8 cellular contexts compared by ENCODE assay signal in genomic region chrX:68183612-68184214, GRCh38.
DNase-seq lines count a peak whose midpoint lies in the region; ATAC-seq and TF ChIP-seq lines count a peak whose summit lies in the region.

No MANE protein-coding gene starts in this region.

- no peaks in the 10 kb centered on the region for H3K27me3 ChIP-seq in AG04450 (ENCODE audit: control insufficient read depth, insufficient read depth, low read length)
- no peaks in the 10 kb centered on the region for H3K27me3 ChIP-seq in Panc1 (ENCODE audit: control insufficient read depth, insufficient read depth, low read length)

- H3K36me3 ChIP-seq in Panc1 (ENCODE audit: control insufficient read depth, insufficient read depth, low read length), result no peaks in the 10 kb centered on the region; the same call in 1 of the 2 replicates

- no peak for DNase-seq in AG04450 (ENCODE audit: low read depth, low spot score)
- DNase-seq in Panc1 (ENCODE audit: low read depth, low spot score), result no peak
- peak; percentile 43 for DNase-seq in fibroblast of the aortic adventitia (ENCODE audit: low read depth)
- no peak for DNase-seq in activated CD4-positive, alpha-beta T cell treated with anti-CD3 and anti-CD28 coated beads for 48 hours
- no peak for DNase-seq in activated CD8-positive, alpha-beta memory T cell treated with anti-CD3 and anti-CD28 coated beads, Interleukin-2, amount 50 U/mL, for 48 hours
- DNase-seq in NCI-H146 treated with DMSO at 0.1 percent for 48 hours (lab: John Stamatoyannopoulos, UW; ENCODE audit: unreplicated experiment), result no peak

- intact Hi-C loops in Panc1 (cut with micrococcal nuclease; ENCODE audit: unreplicated experiment), result no loop called here

- CTCF ChIA-PET in AG04450 (lab: Charles Lee), result interaction anchor here (0.5 to 4.6 kb wide), 13 partner anchors 10 to 459 kb away, joined by 3 to 27 read pairs (median 3); no protein-coding TSS in a partner anchor
- CTCF ChIA-PET in Panc1 (lab: Charles Lee), result no interaction called here

- no peaks in the 10 kb centered on the region for H3K4me1 ChIP-seq in Panc1 (ENCODE audit: control insufficient read depth, insufficient read depth, low read length)

- BruUV-seq in Panc1 (replicated peaks; lab: Mats Ljungman, UMichigan), result no TSS peak

- peak; percentile 63 for TF ChIP-seq CTCF in AG04450 (IDR thresholded peaks at IDR 0.05; ENCODE audit: low read depth, low read length)
- peak; percentile 72 for TF ChIP-seq CTCF in Panc1 (IDR thresholded peaks at IDR 0.05)
- peak; percentile 68 for TF ChIP-seq CTCF in fibroblast of the aortic adventitia (IDR thresholded peaks at IDR 0.05; ENCODE audit: insufficient read depth, low read length)

- no peak overlapping the region for H3K27ac ChIP-seq in AG04450 (ENCODE audit: low read depth, low read length)
- H3K27ac ChIP-seq in Panc1 (ENCODE audit: low read length), result no peak overlapping the region

- POLR2A ChIA-PET in AG04450 (lab: Yijun Ruan, JAX) (no interaction called here), Panc1 (lab: Charles Lee) (interaction anchor here (0.6 kb wide), 1 partner anchor 171 kb away, joined by 7 read pairs; no protein-coding TSS in a partner anchor)

- in situ Hi-C loops in Panc1 (cut with HindIII; ENCODE audit: low pct_unique_long_range_greater_than_20kb, low sequenced_read_pairs), result no loop called here

- no peak overlapping the region for H3K4me3 ChIP-seq in AG04450 (ENCODE audit: low read depth, low read length)
- no peak overlapping the region for H3K4me3 ChIP-seq in Panc1 (ENCODE audit: low read depth in 2 of 2, low read length in 2 of 2)
- H3K4me3 ChIP-seq in fibroblast of the aortic adventitia (ENCODE audit: low read depth, low read length), result no peak overlapping the region

- ATAC-seq in GM18907 (IDR thresholded peaks at IDR 0.05; ENCODE audit: unreplicated experiment) (peak; percentile 48), Panc1 (no peak), GM21786 (IDR thresholded peaks at IDR 0.05; ENCODE audit: unreplicated experiment) (no peak)

- H3K9me3 ChIP-seq in AG04450 (ENCODE audit: control insufficient read depth, insufficient read depth, low read length) (no peaks in the 10 kb centered on the region), Panc1 (ENCODE audit: control insufficient read depth, insufficient read depth, low read depth, low read length) (no peaks in the 10 kb centered on the region)
